ENCODE assay signal across 20 cellular contexts in genomic region chr18:9689253-9689652, GRCh38. TPM values are rescaled to one million over a fixed set of nuclear protein-coding genes. Genes with fewer than 3 reads are reported as not detected.
A peak's percentile ranks its signal among the peaks of the same experiment; 100 is the strongest.
DNase-seq lines count a peak whose midpoint lies in the region; ATAC-seq, FAIRE-seq and TF ChIP-seq lines count a peak whose summit lies in the region.
"Had no signal": no experiment of that assay in that cellular context is flagged by ENCODE, and none has a peak within 500 bp of the region (broad histone marks: within the 10 kb centered on the region; RNA-seq: fewer than 3 reads in every experiment).

No MANE protein-coding gene starts in this region.

- 82% methylated on average over 2 of the region's 3 CpGs for WGBS in K562 (ENCODE audit: insufficient coverage, low coverage, missing lambda C conversion rate)

- DNase-seq in K562 (ENCODE audit: extremely low read depth in 1 of 4, low spot score in 3 of 4) (no peak), osteocyte (ENCODE audit: extremely low spot score, unreplicated experiment) (peak; percentile 17), NCI-H1694 (lab: John Stamatoyannopoulos, UW) (no peak)
- no peak for DNase-seq in CD4-positive, alpha-beta T cell
- DNase-seq: BE2C; C1 segment of cervical spinal cord; Caco-2; Calu3; CD4-positive, CD25-positive, alpha-beta regulatory T cell; CD8-positive, alpha-beta T cell; DMS79 treated with DMSO at 0.1 percent for 48 hours; GF-D8 had no signal

- peaks cover 26% of the 10 kb centered on the region for H3K4me1 Mint-ChIP-seq in osteocyte (ENCODE audit: unreplicated experiment)
- H3K4me1 Mint-ChIP-seq in CD4-positive, alpha-beta T cell (ENCODE audit: low read depth), result peaks cover 5% of the 10 kb centered on the region
- H3K4me1 Mint-ChIP-seq: CD4-positive, CD25-positive, alpha-beta regulatory T cell had no signal

- H3K9me3 Mint-ChIP-seq in osteocyte (ENCODE audit: unreplicated experiment), result no peaks in the 10 kb centered on the region
- no peaks in the 10 kb centered on the region for H3K9me3 Mint-ChIP-seq in CD4-positive, alpha-beta T cell
- H3K9me3 Mint-ChIP-seq: CD4-positive, CD25-positive, alpha-beta regulatory T cell; CD8-positive, alpha-beta T cell had no signal

- no peak for TF ChIP-seq EP300 in K562 (IDR thresholded peaks at IDR 0.05; ENCODE audit: low read length)

- H3K4me2 ChIP-seq in K562 (ENCODE audit: insufficient read depth, low read length), result no peak overlapping the region
- H3K4me2 ChIP-seq: A549, BLaER1 had no signal

- intact Hi-C loops in K562 (cut with micrococcal nuclease), result loop anchor here (10.0 kb wide), 2 partner anchors 186 to 226 kb away; partner anchors contain the start of gene VAPA
- intact Hi-C loops in CD4-positive, alpha-beta T cell (cut with DNase I, micrococcal nuclease), result no loop called here

- in situ Hi-C loops in K562 (cut with MboI), result no loop called here

- H4K20me1 ChIP-seq in K562 (replicated peaks; ENCODE audit: control insufficient read depth, insufficient read depth, low read length), result no peaks in the 10 kb centered on the region
- H4K20me1 ChIP-seq: BLaER1 had no signal

- H3K9me3 ChIP-seq in HEK293 (ENCODE audit: control insufficient read depth, insufficient read depth, low read depth, low read length) (no peaks in the 10 kb centered on the region), K562 (replicated peaks; ENCODE audit: control insufficient read depth, insufficient read depth, low read depth, low read length) (no peaks in the 10 kb centered on the region)
- H3K9me3 ChIP-seq in CD4-positive, alpha-beta T cell (ENCODE audit: control insufficient read depth, low read length), result no peaks in the 10 kb centered on the region
- H3K9me3 ChIP-seq: A549, BE2C, BLaER1, Caco-2 had no signal

- H2AFZ ChIP-seq in K562 (ENCODE audit: low read depth, low read length), result no peak overlapping the region

- H3K27me3 Mint-ChIP-seq in osteocyte (ENCODE audit: unreplicated experiment), result no peaks in the 10 kb centered on the region
- H3K27me3 Mint-ChIP-seq in CD4-positive, alpha-beta T cell, result no peaks in the 10 kb centered on the region

- no peak for TF ChIP-seq RAD21 in K562 (CRISPR knock-in tag; conservative IDR thresholded peaks at IDR 0.05 in 1 of 2, IDR thresholded peaks at IDR 0.05 in 1 of 2)

- no peak overlapping the region for H3K27ac Mint-ChIP-seq in osteocyte (ENCODE audit: unreplicated experiment)
- no peak overlapping the region for H3K27ac Mint-ChIP-seq in CD4-positive, alpha-beta T cell
- H3K27ac Mint-ChIP-seq: CD14-positive monocyte; CD4-positive, CD25-positive, alpha-beta regulatory T cell; CD8-positive, alpha-beta T cell had no signal

- no peaks in the 10 kb centered on the region for H3K79me2 ChIP-seq in K562 (ENCODE audit: control insufficient read depth, insufficient read depth, low read length)

- no peaks in the 10 kb centered on the region for H3K27me3 ChIP-seq in K562 (ENCODE audit: control insufficient read depth in 2 of 2, insufficient read depth in 2 of 2, low read length in 2 of 2)
- no peaks in the 10 kb centered on the region for H3K27me3 ChIP-seq in CD4-positive, alpha-beta T cell (ENCODE audit: control insufficient read depth, insufficient read depth, low read length)
- H3K27me3 ChIP-seq: BE2C, BLaER1 had no signal

- CTCF ChIA-PET in HEK293 (lab: Yijun Ruan, JAX), result interaction anchor here (0.7 kb wide), 1 partner anchor 548 kb away, joined by 3 read pairs; no protein-coding TSS in a partner anchor
- CTCF ChIA-PET in K562 (lab: Yijun Ruan, JAX; ENCODE audit: low intra/inter-chr PET ratio), result no interaction called here
- CTCF ChIA-PET in CD4-positive, alpha-beta T cell (lab: Charles Lee), result no interaction called here

- H3K27ac ChIP-seq in HEK293 (ENCODE audit: extremely low read depth, low read depth, low read length), result no peak overlapping the region
- H3K27ac ChIP-seq in K562 (ENCODE audit: extremely low read depth, low read depth, low read length), result no peak overlapping the region
- no peak overlapping the region for H3K27ac ChIP-seq in CD4-positive, alpha-beta T cell (ENCODE audit: low read depth, low read length)
- H3K27ac ChIP-seq: 22Rv1, A549, BLaER1 had no signal

- POLR2A ChIA-PET in HEK293 (lab: Yijun Ruan, JAX), result no interaction called here
- POLR2A ChIA-PET in K562 (lab: Yijun Ruan, JAX), result interaction anchor here (0.5 kb wide), 1 partner anchor 286 kb away, joined by 3 read pairs; no protein-coding TSS in a partner anchor
- POLR2A ChIA-PET in CD4-positive, alpha-beta T cell (lab: Charles Lee), result no interaction called here

- TF ChIP-seq CTCF in HEK293 (tag by site-specific recombination; IDR thresholded peaks at IDR 0.05), result no peak
- no peak for TF ChIP-seq CTCF in K562 (IDR thresholded peaks at IDR 0.05 in 2 of 3, conservative IDR thresholded peaks at IDR 0.05 in 1 of 3; ENCODE audit: insufficient read depth in 2 of 3, low read depth in 1 of 3, low read length in 3 of 3)
- TF ChIP-seq CTCF in osteocyte (IDR thresholded peaks at IDR 0.05), result no peak
- no peak for TF ChIP-seq CTCF in CD4-positive, alpha-beta T cell (IDR thresholded peaks at IDR 0.05)

- H3K36me3 Mint-ChIP-seq in osteocyte (ENCODE audit: unreplicated experiment), result no peaks in the 10 kb centered on the region
- H3K36me3 Mint-ChIP-seq in CD4-positive, alpha-beta T cell (ENCODE audit: low read depth), result no peaks in the 10 kb centered on the region
- H3K36me3 Mint-ChIP-seq: CD14-positive monocyte; CD4-positive, CD25-positive, alpha-beta regulatory T cell; CD8-positive, alpha-beta T cell had no signal

- H3K4me1 ChIP-seq in HEK293 (ENCODE audit: control insufficient read depth, insufficient read depth, low read length), result no peaks in the 10 kb centered on the region
- H3K4me1 ChIP-seq in K562 (replicated peaks in 1 of 2; ENCODE audit: control insufficient read depth in 2 of 2, insufficient read depth in 2 of 2, low read length in 2 of 2), result peaks cover 10 to 28% of the 10 kb centered on the region in 2 experiments; a peak in 4 of 5 replicates
- H3K4me1 ChIP-seq: BE2C had no signal

- no peak overlapping the region for H3K9ac ChIP-seq in K562 (ENCODE audit: insufficient read depth in 1 of 2, low read depth in 2 of 2, low read length in 2 of 2)
- H3K9ac ChIP-seq: BLaER1 had no signal

- no peak for FAIRE-seq in K562 (lab: Jason Lieb, UNC)
- FAIRE-seq: A549, D721Med, G401.6, GM12891 had no signal

- no peak overlapping the region for H3K4me3 Mint-ChIP-seq in osteocyte (ENCODE audit: unreplicated experiment)
- H3K4me3 Mint-ChIP-seq in CD4-positive, alpha-beta T cell, result no peak overlapping the region
- H3K4me3 Mint-ChIP-seq: CD14-positive monocyte; CD4-positive, CD25-positive, alpha-beta regulatory T cell; CD8-positive, alpha-beta T cell had no signal

- H3K36me3 ChIP-seq in HEK293 (ENCODE audit: control insufficient read depth in 2 of 2, insufficient read depth in 1 of 2, low read length in 2 of 2), result no peaks in the 10 kb centered on the region
- H3K36me3 ChIP-seq in K562 (ENCODE audit: control insufficient read depth, insufficient read depth, low read length), result no peaks in the 10 kb centered on the region
- H3K36me3 ChIP-seq: BE2C, BLaER1 had no signal

- no peak for ATAC-seq in K562
- no peak for ATAC-seq in CD4-positive, alpha-beta T cell (ENCODE audit: poor library complexity)
- ATAC-seq: A549; CD8-positive, alpha-beta T cell had no signal

- no TSS peak for BruUV-seq in K562 (replicated peaks; lab: Mats Ljungman, UMichigan)

- H3K4me3 ChIP-seq in HEK293 (ENCODE audit: low read depth, low read length) (no peak overlapping the region), K562 (no peak overlapping the region)
- H3K4me3 ChIP-seq: A549, BLaER1 had no signal

- H3K9me1 ChIP-seq in K562 (ENCODE audit: control insufficient read depth, insufficient read depth, low read length), result no peaks in the 10 kb centered on the region

- TF ChIP-seq POLR2A in K562 (conservative IDR thresholded peaks at IDR 0.05), result no peak

TF ChIP-seq in HEK293, 187 proteins besides CTCF, POLR2A, EP300 and RAD21:
- TF ChIP-seq ZBTB17 (tag by site-specific recombination; IDR thresholded peaks at IDR 0.05) (no peak), ZNF146 (tag by site-specific recombination; IDR thresholded peaks at IDR 0.05) (peak; percentile 57), ZNF776 (tag by site-specific recombination; IDR thresholded peaks at IDR 0.05; ENCODE audit: borderline replicate concordance) (no peak)
TF ChIP-seq in HEK293: peak in this region for 1.

TF ChIP-seq in K562, 482 proteins besides CTCF, POLR2A, EP300 and RAD21:
- TF ChIP-seq RBM25 (IDR thresholded peaks at IDR 0.05; ENCODE audit: low read depth, low read length, severe bottlenecking), result peak; percentile 14
- no peak for TF ChIP-seq U2AF2 (optimal IDR thresholded peaks at IDR 0.05; ENCODE audit: low read depth, low read length)
- peak; percentile 87 for TF ChIP-seq ZNF146 (CRISPR knock-in tag; IDR thresholded peaks at IDR 0.05; ENCODE audit: unreplicated experiment)
- 0 out of 2 replicates have a peak, but pooled peaks have one; percentile 15 for TF ChIP-seq BCOR (IDR thresholded peaks at IDR 0.05)

RNA-seq across cellular contexts. Expression of gene RAB31, which starts 18.8 kb away (rescaled TPM):
- total RNA-seq in K562 (2011; cell fraction: chromatin; rRNA removed; ENCODE audit: low replicate concordance), result 62.1 and 65.0 TPM in 2 replicates
- 26.5 and 31.9 TPM in 2 replicates for total RNA-seq in K562 (2011; cell fraction: nucleolus; rRNA removed)
- total RNA-seq in K562 (2011; cell fraction: nucleoplasm; rRNA removed), result 43.2 and 112 TPM in 2 replicates
- 34.9 and 43.1 TPM in 2 replicates for total RNA-seq in K562 (2014; rRNA removed)
- total RNA-seq in K562 (2014; rRNA removed; fragmentation: Illumina TruSeq; extraction: Trizol), result 44.1 and 51.7 TPM in 2 replicates
- total RNA-seq in K562 (2015; rRNA removed; fragmentation: Illumina TruSeq; extraction: Trizol), result 36.8 and 41.3 TPM in 2 replicates
- total RNA-seq in K562 (2021), result 57.7 and 66.1 TPM in 2 replicates
- 32.8 and 70.4 TPM in 2 replicates for polyA plus RNA-seq in K562 (2011; rRNA removed)
- 26.1 and 28.8 TPM in 2 replicates for polyA plus RNA-seq in K562 (2011; cell fraction: cytosol; rRNA removed)
- polyA plus RNA-seq in K562 (2011; cell fraction: nucleus; rRNA removed), result 33.7 and 65.3 TPM in 2 replicates
- polyA plus RNA-seq in K562 (2012), result 37.3 and 45.1 TPM in 2 replicates
- 47.9 and 50.9 TPM in 2 replicates for polyA plus RNA-seq in K562 (2014; fragmentation: Illumina TruSeq; extraction: Trizol)
- 10 to 100 TPM; 20.7 to 25.6 TPM for polyA plus RNA-seq in K562 (2014; fragmentation: Nextera tagmentation; extraction: Ambion mirVana)
- 25.6 and 29.0 TPM in 2 replicates for polyA plus RNA-seq in K562 (2014; rRNA removed)
- polyA minus RNA-seq in K562 (2011; rRNA and poly(A)+ RNA removed), result 89.7 and 166 TPM in 2 replicates
- 27.4 and 41.0 TPM in 2 replicates for polyA minus RNA-seq in K562 (2011; cell fraction: cytosol; rRNA and poly(A)+ RNA removed)
- polyA minus RNA-seq in K562 (2011; cell fraction: nucleus; rRNA and poly(A)+ RNA removed), result 32.4 and 49.9 TPM in 2 replicates
- 90.8 and 97.2 TPM in 2 replicates for total RNA-seq in osteocyte
- total RNA-seq in CD4-positive, alpha-beta T cell, result 1 to 10 TPM; 1.1 to 1.3 TPM

Comparison
In these comparisons a context has a peak if more than half of its experiments do, and no peak if none do; other contexts are left out.
1. RNA of gene RAB31, which starts 18.8 kb away (total RNA-seq): 90.8 to 97.2 TPM in osteocyte and 26.5 to 112 TPM in K562; 1.1 to 1.3 TPM in CD4-positive, alpha-beta T cell; every median in the first group is over 10 times any median in the second.
2. Of the 44 proteins assayed by ChIP-seq in both K562 and HEK293: peak only in K562: none; only in HEK293: none; in both: ZNF146; in neither: 43.